ENCODE assay signal across 9 cellular contexts in the genomic region with DNA sequence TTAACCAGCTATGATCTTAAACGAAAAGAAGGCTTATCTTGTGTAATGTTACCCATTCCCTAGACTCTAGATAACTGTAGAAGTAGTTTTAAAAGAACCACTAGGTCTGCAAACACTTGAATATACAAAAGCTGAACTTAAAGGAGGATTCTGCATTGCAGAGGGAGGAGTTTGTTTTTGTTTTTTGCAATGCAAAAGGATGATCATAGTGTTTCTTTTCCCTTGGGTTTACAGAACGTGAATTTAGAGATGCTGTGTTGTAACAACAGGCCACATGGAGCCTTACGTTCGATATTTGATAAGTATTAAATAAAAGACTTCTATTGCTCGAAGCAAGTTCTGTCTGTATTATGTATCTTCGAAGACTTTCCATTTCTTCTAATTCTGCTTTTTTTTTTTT.
A peak's percentile ranks its signal among the peaks of the same experiment; 100 is the strongest.
DNase-seq lines count a peak whose midpoint lies in the region; ATAC-seq, FAIRE-seq and TF ChIP-seq lines count a peak whose summit lies in the region.
"Had no signal": no experiment of that assay in that cellular context is flagged by ENCODE, and none has a peak within 500 bp of the region (broad histone marks: within the 10 kb centered on the region; RNA-seq: fewer than 3 reads in every experiment).

No MANE protein-coding gene starts in this region.

- H3K4ac ChIP-seq in H9 (ENCODE audit: low read depth, low read length) = no peak overlapping the region

- H3K36me3 ChIP-seq in astrocyte (ENCODE audit: insufficient read depth, low read length) (peaks cover 4% of the 10 kb centered on the region), HepG2 (replicated peaks in 1 of 2; ENCODE audit: control insufficient read depth in 1 of 2, insufficient read depth in 2 of 2, low read length in 2 of 2) (no peaks in the 10 kb centered on the region; a peak in 1 of 5 replicates)

- no peaks in the 10 kb centered on the region for H3K79me1 ChIP-seq in H9 (ENCODE audit: insufficient read depth, low read depth, low read length, poor library complexity, severe bottlenecking)

- no peak for FAIRE-seq in astrocyte (lab: Jason Lieb, UNC)
- FAIRE-seq in HepG2 (lab: Jason Lieb, UNC) = no peak

- H3K36me3 Mint-ChIP-seq in H9 (ENCODE audit: insufficient read depth in 1 of 3, low read depth in 3 of 3) (no peaks in the 10 kb centered on the region; a peak in 1 of 7 replicates), astrocyte (ENCODE audit: low read depth, unreplicated experiment) (peaks cover 5% of the 10 kb centered on the region)

- H3T11ph ChIP-seq in H9 (ENCODE audit: low read length) = no peak overlapping the region

- intact Hi-C loops in HepG2 (cut with micrococcal nuclease; ENCODE audit: unreplicated experiment) = no loop called here

- H3K27ac ChIP-seq in 22Rv1 (peak overlapping the region; percentile 87; the same call in 1 of the 2 replicates), H9 (ENCODE audit: insufficient read length, low read depth, low read length) (no peak overlapping the region), astrocyte (ENCODE audit: low read depth, low read length) (no peak overlapping the region), HepG2 (ENCODE audit: extremely low read length, insufficient read depth, low read length) (no peak overlapping the region), RWPE1 (no peak overlapping the region)

- peaks cover 16 to 21% of the 10 kb centered on the region in 2 experiments for H3K4me1 Mint-ChIP-seq in H9
- H3K4me1 Mint-ChIP-seq in astrocyte (ENCODE audit: low read depth, unreplicated experiment) = peaks cover 25% of the 10 kb centered on the region

- ATAC-seq in HepG2 = no peak

- no peak for TF ChIP-seq RAD21 in HepG2 (CRISPR knock-in tag; IDR thresholded peaks at IDR 0.05)

- H3K27ac Mint-ChIP-seq in H9 (no peak overlapping the region), astrocyte (ENCODE audit: unreplicated experiment) (peak overlapping the region; percentile 99)

- no peak overlapping the region for H4K8ac ChIP-seq in H9 (replicated peaks; ENCODE audit: insufficient read length, low read depth, low read length)

- H2BK20ac ChIP-seq in H9 (ENCODE audit: low read depth, low read length, poor library complexity, severe bottlenecking) = no peak overlapping the region

- TF ChIP-seq EP300 in HepG2 (IDR thresholded peaks at IDR 0.05; ENCODE audit: low read depth in 2 of 2, low read length in 2 of 2) = no peak
- no peak for TF ChIP-seq EP300 in HepG2 (CRISPR knock-in tag; IDR thresholded peaks at IDR 0.05; ENCODE audit: borderline replicate concordance)

- H3K4me2 ChIP-seq in H9 (ENCODE audit: insufficient read depth, insufficient read length, low read length) = no peak overlapping the region
- peak overlapping the region; percentile 92 for H3K4me2 ChIP-seq in astrocyte (ENCODE audit: low read length)
- peak overlapping the region; percentile 83 for H3K4me2 ChIP-seq in HepG2 (ENCODE audit: low read depth, low read length)

- no peak overlapping the region for H4K5ac ChIP-seq in H9 (ENCODE audit: insufficient read length, low read depth, low read length)

- TF ChIP-seq CTCF in 22Rv1 (IDR thresholded peaks at IDR 0.05) (no peak), H9 (conservative IDR thresholded peaks at IDR 0.05) (no peak), astrocyte (IDR thresholded peaks at IDR 0.05; ENCODE audit: insufficient read depth, low read depth, low read length) (no peak), HepG2 (CRISPR knock-in tag; IDR thresholded peaks at IDR 0.05) (no peak), RWPE1 (conservative IDR thresholded peaks at IDR 0.05; ENCODE audit: low read depth) (no peak)

- no peak overlapping the region for H2BK120ac ChIP-seq in H9 (ENCODE audit: low read depth, low read length, poor library complexity, severe bottlenecking)

- H2BK15ac ChIP-seq in H9 (ENCODE audit: low read depth, low read length) = no peak overlapping the region

- H3K27me3 Mint-ChIP-seq in H9 (ENCODE audit: low read depth) (no peaks in the 10 kb centered on the region), astrocyte (ENCODE audit: low read depth, unreplicated experiment) (no peaks in the 10 kb centered on the region)

- H3K9me3 Mint-ChIP-seq in H9 (no peaks in the 10 kb centered on the region), astrocyte (ENCODE audit: unreplicated experiment) (no peaks in the 10 kb centered on the region)

- H3K14ac ChIP-seq in H9 (ENCODE audit: insufficient read depth, low read length) = no peak overlapping the region

- TF ChIP-seq POLR2A in HepG2 (IDR thresholded peaks at IDR 0.05; ENCODE audit: insufficient read depth in 1 of 2, low read depth in 2 of 2, low read length in 2 of 2) = no peak

- CTCF ChIA-PET in HepG2 (lab: Yijun Ruan, JAX; ENCODE audit: low intra/inter-chr PET ratio, low total read pairs) = no interaction called here
- CTCF ChIA-PET in RWPE1 (lab: Yijun Ruan, JAX) = no interaction called here

- BruUV-seq in HepG2 (replicated peaks; lab: Mats Ljungman, UMichigan) = TSS peak; percentile 44

- H3K23me2 ChIP-seq in H9 (ENCODE audit: insufficient read length, low read depth, low read length, poor library complexity, severe bottlenecking) = peaks cover 7% of the 10 kb centered on the region

- H2AK5ac ChIP-seq in H9 (ENCODE audit: insufficient read length, low read length) = no peak overlapping the region

- no peak overlapping the region for H2BK12ac ChIP-seq in H9 (ENCODE audit: insufficient read length, low read depth, low read length)

- POLR2A ChIA-PET in HepG2 (lab: Yijun Ruan, JAX) (interaction anchor here (1.0 kb wide), 1 partner anchor 78 kb away, joined by 3 read pairs; a partner anchor contains a TSS), RWPE1 (lab: Yijun Ruan, JAX; ENCODE audit: low non-redundant PET) (no interaction called here)

- H3K4me3 ChIP-seq in astrocyte (ENCODE audit: insufficient read depth, low read depth, low read length) = peak overlapping the region; percentile 74
- peak overlapping the region in 2 of 3 experiments; percentile 96 to 97; a peak in 3 of 6 replicates for H3K4me3 ChIP-seq in HepG2 (replicated peaks in 1 of 3; ENCODE audit: insufficient read depth in 1 of 3, low read depth in 2 of 3, low read length in 3 of 3)

- H3K9ac ChIP-seq in H9 (ENCODE audit: extremely low read depth, insufficient read length, low read length) = no peak overlapping the region
- peak overlapping the region; percentile 91 for H3K9ac ChIP-seq in astrocyte (ENCODE audit: low read length)
- peak overlapping the region; percentile 85 for H3K9ac ChIP-seq in HepG2 (ENCODE audit: insufficient read depth, low read depth, low read length)

- no peak overlapping the region for H2AFZ ChIP-seq in H9 (ENCODE audit: low read length)
- H2AFZ ChIP-seq in astrocyte (ENCODE audit: low read depth, low read length) = no peak overlapping the region
- no peak overlapping the region for H2AFZ ChIP-seq in HepG2 (ENCODE audit: low read length)

- no peak overlapping the region for H3K23ac ChIP-seq in H9 (ENCODE audit: insufficient read length, low read depth, low read length)

- in situ Hi-C loops in HepG2 (cut with HindIII; ENCODE audit: extremely low pct_ligation_motif_present, low pct_unique_long_range_greater_than_20kb) = no loop called here

- H3K4me3 Mint-ChIP-seq in H9 = peak overlapping the region; percentile 82 to 88
- H3K4me3 Mint-ChIP-seq in astrocyte (ENCODE audit: unreplicated experiment) = peak overlapping the region; percentile 96

- DNase-seq in H9 (no peak), astrocyte (ENCODE audit: low read depth) (no peak), HepG2 (ENCODE audit: low spot score) (no peak), RWPE1 (ENCODE audit: low spot score) (no peak), NCI-H2029 (lab: John Stamatoyannopoulos, UW) (no peak), CD1c-positive myeloid dendritic cell (ENCODE audit: extremely low spot score) (no peak)
- DNase-seq in NK-92 treated with Interleukin-12 subunit alpha and Interleukin-12 subunit beta, amount 100 ng/mL, for 24 hours (lab: John Stamatoyannopoulos, UW) = no peak
- DNase-seq: NCI-H2081 had no signal

- no peaks in the 10 kb centered on the region for H3K9me3 ChIP-seq in H9 (ENCODE audit: control insufficient read depth, low read depth, low read length)
- H3K9me3 ChIP-seq in astrocyte (ENCODE audit: insufficient read depth, low read depth, low read length) = no peaks in the 10 kb centered on the region
- H3K9me3 ChIP-seq in HepG2 (ENCODE audit: low read length) = no peaks in the 10 kb centered on the region

- no peak overlapping the region for H3K56ac ChIP-seq in H9 (ENCODE audit: insufficient read length, low read depth, low read length)

- no peak overlapping the region for H2BK5ac ChIP-seq in H9 (ENCODE audit: insufficient read length, low read length)

- H3K79me2 ChIP-seq in H9 (ENCODE audit: insufficient read depth, low read length) (no peaks in the 10 kb centered on the region), astrocyte (ENCODE audit: insufficient read depth, low read length) (peaks cover 56% of the 10 kb centered on the region), HepG2 (ENCODE audit: insufficient read depth, low read length) (peaks cover 23% of the 10 kb centered on the region)

- H3K27me3 ChIP-seq in H9 (ENCODE audit: insufficient read depth, low read length) (no peaks in the 10 kb centered on the region), astrocyte (ENCODE audit: insufficient read depth, low read length) (no peaks in the 10 kb centered on the region), HepG2 (ENCODE audit: control insufficient read depth in 1 of 2, insufficient read depth in 2 of 2, low read length in 2 of 2) (no peaks in the 10 kb centered on the region; a peak in 2 of 5 replicates)

- H4K20me1 ChIP-seq in H9 (ENCODE audit: control insufficient read depth, insufficient read depth, insufficient read length) (no peaks in the 10 kb centered on the region), astrocyte (ENCODE audit: insufficient read depth, low read length) (peaks cover 23% of the 10 kb centered on the region), HepG2 (ENCODE audit: insufficient read depth, low read length) (no peaks in the 10 kb centered on the region)

- H4K91ac ChIP-seq in H9 (ENCODE audit: insufficient read length, low read depth, low read length) = no peak overlapping the region

- no CpG with 5 or more reads among the region's 6 CpGs for whole genome bisulfite sequencing in H9 (ENCODE audit: extremely low coverage, insufficient read length, low lambda C conversion rate)
- 87% methylated on average over 6 of the region's 6 CpGs for WGBS in HepG2 (ENCODE audit: low lambda C conversion rate)

- H3K4me1 ChIP-seq in H9 (ENCODE audit: insufficient read depth, low read length) (no peaks in the 10 kb centered on the region), astrocyte (ENCODE audit: insufficient read depth, low read length) (peaks cover 9% of the 10 kb centered on the region), HepG2 (ENCODE audit: insufficient read depth, low read length) (peaks cover 42% of the 10 kb centered on the region)

- no peak overlapping the region for H3K18ac ChIP-seq in H9 (ENCODE audit: insufficient read length, low read depth, low read length)

TF ChIP-seq in HepG2, 621 proteins besides CTCF, POLR2A, EP300 and RAD21:
- TF ChIP-seq MAFG (CRISPR knock-in tag; IDR thresholded peaks at IDR 0.05) (no peak), IRF2 (CRISPR knock-in tag; IDR thresholded peaks at IDR 0.05) (no peak), NFKB2 (CRISPR knock-in tag; IDR thresholded peaks at IDR 0.05; ENCODE audit: borderline replicate concordance) (no peak)
